In genomic region chr1:9589144-9589718, GRCh38 we compare ENCODE assay signal across 8 cellular contexts. TPM values are rescaled to one million over a fixed set of nuclear protein-coding genes. Genes with fewer than 3 reads are reported as not detected.
DNase-seq lines count a peak whose midpoint lies in the region; ATAC-seq, FAIRE-seq and TF ChIP-seq lines count a peak whose summit lies in the region.

No MANE protein-coding gene starts in this region.

- ATAC-seq in HG02885 (IDR thresholded peaks at IDR 0.05; ENCODE audit: poor library complexity, unreplicated experiment) (peak; percentile 12), HG02981 (IDR thresholded peaks at IDR 0.05; ENCODE audit: unreplicated experiment) (no peak)

- peaks cover 0 to 2% (median 2%) of the 10 kb centered on the region in 3 donors for H3K27me3 Mint-ChIP-seq in immature natural killer cell (ENCODE audit: low read depth in 3 of 3)

- DNase-seq in GM18507 (ENCODE audit: extremely low spot score, insufficient read length, low read depth) (no peak), SJCRH30 (peak; percentile 38 to 55), astrocyte of the cerebellum (ENCODE audit: low read depth) (no peak), immature natural killer cell (peak in 2 of 3 donors; percentile 21 to 32), NOMO-1 treated with dmso at 0.1 percent for 144 hours (lab: John Stamatoyannopoulos, UW; ENCODE audit: unreplicated experiment) (no peak)
- DNase-seq in stimulated activated CD4-positive, alpha-beta T cell treated with anti-CD3 and anti-CD28 coated beads, Interleukin-15, amount 100 ng/mL, for 24 hours, result peak; percentile 61

- no peaks in the 10 kb centered on the region for H3K36me3 Mint-ChIP-seq in immature natural killer cell

- no peak for TF ChIP-seq CTCF in astrocyte of the cerebellum (IDR thresholded peaks at IDR 0.05; ENCODE audit: low read depth, low read length, missing control alignments)

- peaks cover 16 to 21% of the 10 kb centered on the region in 2 donors for H3K4me1 Mint-ChIP-seq in immature natural killer cell

- in situ Hi-C loops in astrocyte of the cerebellum (cut with HindIII; ENCODE audit: low sequenced_read_pairs), result no loop called here

- peaks cover 5% of the 10 kb centered on the region for H3K36me3 ChIP-seq in SJCRH30

- H3K4me3 Mint-ChIP-seq in immature natural killer cell, result peak overlapping the region; percentile 82 to 86 (median 84)

- no peaks in the 10 kb centered on the region for H3K9me3 ChIP-seq in SJCRH30 (replicated peaks)

- peak overlapping the region; percentile 95 for H3K4me3 ChIP-seq in SJCRH30
- peak overlapping the region; percentile 52 for H3K4me3 ChIP-seq in astrocyte of the cerebellum (ENCODE audit: low read depth, low read length)

- no peaks in the 10 kb centered on the region for H3K27me3 ChIP-seq in SJCRH30

- peak; percentile 52 for FAIRE-seq in GM18507 (lab: Jason Lieb, UNC)

- H3K27ac Mint-ChIP-seq in immature natural killer cell, result peak overlapping the region in 4 of 6 donors; percentile 17 to 84 (median 68)

- H3K4me1 ChIP-seq in SJCRH30, result peaks cover 37% of the 10 kb centered on the region

- H3K9me3 Mint-ChIP-seq in immature natural killer cell, result no peaks in the 10 kb centered on the region

- peak overlapping the region; percentile 57 for H3K27ac ChIP-seq in SJCRH30

RNA-seq across cellular contexts. Expression of gene TMEM201, which starts 0.5 kb away (rescaled TPM):
- 42.6 and 43.1 TPM in 2 replicates for total RNA-seq in SJCRH30 (2014; rRNA removed; shearing (Covaris generic))
- 1 to 10 TPM; 1.1 to 2.3 (median 1.3) TPM for polyA plus RNA-seq in immature natural killer cell

RNA-seq across cellular contexts. Expression of gene SLC25A33, which starts 50.0 kb away (rescaled TPM):
- total RNA-seq in SJCRH30 (2014; rRNA removed; shearing (Covaris generic)), result 20.8 and 21.0 TPM in 2 replicates
- 1 to 10 TPM; 6.4 to 7.4 (median 7.0) TPM for polyA plus RNA-seq in immature natural killer cell

Comparison
In these comparisons a context has a peak if more than half of its experiments do, and no peak if none do; other contexts are left out.
1. DNase-seq: peak in SJCRH30 (2 of 2), immature natural killer cell (2 of 3) and stimulated activated CD4-positive, alpha-beta T cell treated with anti-CD3 and anti-CD28 coated beads, Interleukin-15, amount 100 ng/mL, for 24 hours (single experiment); none in GM18507 (single experiment), astrocyte of the cerebellum (single experiment) and NOMO-1 treated with dmso at 0.1 percent for 144 hours (single experiment).